13 cellular contexts compared by ENCODE assay signal in genomic region chr2:9071032-9071431, GRCh38.
A peak's percentile ranks its signal among the peaks of the same experiment; 100 is the strongest.
DNase-seq lines count a peak whose midpoint lies in the region; ATAC-seq lines count a peak whose summit lies in the region.
"Had no signal": no experiment of that assay in that cellular context is flagged by ENCODE, and none has a peak within 500 bp of the region (broad histone marks: within the 10 kb centered on the region; RNA-seq: fewer than 3 reads in every experiment).

No MANE protein-coding gene starts in this region.

- no peaks in the 10 kb centered on the region for H3K36me3 Mint-ChIP-seq in activated CD8-positive, alpha-beta memory T cell treated with anti-CD3 and anti-CD28 coated beads, Interleukin-2, amount 10 ng/mL, durations not matched to agents 7 days and 5 days
- H3K36me3 Mint-ChIP-seq: CD4-positive, CD25-positive, alpha-beta regulatory T cell had no signal

- no peak overlapping the region for H3K27ac Mint-ChIP-seq in activated CD8-positive, alpha-beta memory T cell treated with anti-CD3 and anti-CD28 coated beads, Interleukin-2, amount 10 ng/mL, durations not matched to agents 7 days and 5 days
- H3K27ac Mint-ChIP-seq: activated B cell treated with CpG ODN at 0.5 μM for 24 hours; CD4-positive, CD25-positive, alpha-beta regulatory T cell had no signal

- H3K9me3 Mint-ChIP-seq in activated CD8-positive, alpha-beta memory T cell treated with anti-CD3 and anti-CD28 coated beads, Interleukin-2, amount 10 ng/mL, durations not matched to agents 7 days and 5 days (ENCODE audit: low read depth), result peaks cover 4% of the 10 kb centered on the region

- H3K4me3 Mint-ChIP-seq in activated CD8-positive, alpha-beta memory T cell treated with anti-CD3 and anti-CD28 coated beads, Interleukin-2, amount 10 ng/mL, durations not matched to agents 7 days and 5 days, result no peak overlapping the region
- H3K4me3 Mint-ChIP-seq: activated B cell treated with CpG ODN at 0.5 μM for 24 hours; CD4-positive, CD25-positive, alpha-beta regulatory T cell; central memory CD8-positive, alpha-beta T cell had no signal

- peaks cover 26% of the 10 kb centered on the region for H3K27me3 Mint-ChIP-seq in activated CD8-positive, alpha-beta memory T cell treated with anti-CD3 and anti-CD28 coated beads, Interleukin-2, amount 10 ng/mL, durations not matched to agents 7 days and 5 days

- no peak for DNase-seq in activated CD8-positive, alpha-beta memory T cell treated with anti-CD3 and anti-CD28 coated beads, Interleukin-2, amount 10 ng/mL, durations not matched to agents 7 days and 5 days
- no peak for DNase-seq in activated CD8-positive, alpha-beta memory T cell treated with anti-CD3 and anti-CD28 coated beads for 24 hours
- DNase-seq in NCI-H69 (lab: John Stamatoyannopoulos, UW) (peak; percentile 36), T-helper 1 cell (no peak), NCI-H1694 treated with DMSO at 0.1 percent for 48 hours (lab: John Stamatoyannopoulos, UW) (no peak)
- no peak for DNase-seq in stimulated activated naive CD8-positive, alpha-beta T cell treated with anti-CD3 and anti-CD28 coated beads, Interleukin-15, Interleukin-2, amounts not matched to agents 100 U/mL and 50 U/mL, for 24 hours
- DNase-seq: activated B cell treated with CpG ODN at 0.5 μM for 24 hours; CD4-positive, CD25-positive, alpha-beta regulatory T cell; NCI-H1930; right cardiac atrium had no signal

- peak; percentile 33 for ATAC-seq in activated CD8-positive, alpha-beta memory T cell treated with anti-CD3 and anti-CD28 coated beads, Interleukin-2, amount 10 ng/mL, durations not matched to agents 7 days and 5 days
- ATAC-seq in esophagus mucosa (peak; percentile 97), HG02973 (IDR thresholded peaks at IDR 0.05; ENCODE audit: unreplicated experiment) (no peak)
- peak; percentile 80 for ATAC-seq in stimulated activated naive CD8-positive, alpha-beta T cell treated with anti-CD3 and anti-CD28 coated beads, Interleukin-15, Interleukin-2, amounts not matched to agents 100 U/mL and 50 U/mL, for 24 hours

- H3K4me1 Mint-ChIP-seq in activated CD8-positive, alpha-beta memory T cell treated with anti-CD3 and anti-CD28 coated beads, Interleukin-2, amount 10 ng/mL, durations not matched to agents 7 days and 5 days, result no peaks in the 10 kb centered on the region
- H3K4me1 Mint-ChIP-seq: activated B cell treated with CpG ODN at 0.5 μM for 24 hours; CD4-positive, CD25-positive, alpha-beta regulatory T cell; central memory CD8-positive, alpha-beta T cell had no signal

- CTCF ChIA-PET in activated CD8-positive, alpha-beta memory T cell treated with anti-CD3 and anti-CD28 coated beads, Interleukin-2, amount 10 ng/mL, durations not matched to agents 7 days and 5 days (lab: Charles Lee), result no interaction called here
